Comparison of ENCODE assay signal across 16 cellular contexts in the genomic region with DNA sequence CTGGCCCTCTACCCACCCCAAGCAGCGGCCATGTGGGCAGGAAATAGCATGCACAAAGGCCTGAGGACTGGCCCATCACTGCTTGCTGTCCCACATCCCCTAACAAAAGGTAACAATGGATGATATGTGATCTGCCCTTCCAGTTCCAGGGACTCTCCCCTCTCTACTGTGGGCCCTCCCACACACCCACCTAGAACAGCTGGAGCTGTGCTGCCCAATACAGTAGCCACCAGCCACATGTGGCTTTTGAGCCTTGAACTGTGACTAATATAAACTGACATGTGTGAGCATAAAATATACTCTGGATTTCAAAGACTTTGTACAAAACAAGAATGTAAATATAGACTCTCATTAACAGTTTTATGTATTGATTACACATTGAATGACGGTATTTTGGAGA.
"Had no signal": no experiment of that assay in that cellular context is flagged by ENCODE, and none has a peak within 500 bp of the region (broad histone marks: within the 10 kb centered on the region; RNA-seq: fewer than 3 reads in every experiment).

No MANE protein-coding gene starts in this region.

- DNase-seq: activated CD4-positive, alpha-beta T cell treated with anti-CD3 and anti-CD28 coated beads, Interleukin-2, amount 50 U/mL, for 1 hour; activated gamma-delta T cell; activated naive CD4-positive, alpha-beta T cell treated with anti-CD3 and anti-CD28 coated beads, Interleukin-2, amount 50 U/mL, for 16 hours; dermis blood vessel endothelial cell; effector CD8-positive, alpha-beta T cell; glutamatergic neuron; hippocampal formation; kidney glomerular epithelial cell; left ventricle myocardium inferior; naive thymus-derived CD4-positive, alpha-beta T cell; stimulated activated CD4-positive, alpha-beta T cell treated with anti-CD3 and anti-CD28 coated beads, Interleukin-4, amount 100 ng/mL, for 1 hour; stomach had no signal

- FAIRE-seq: frontal cortex had no signal

- H3K27ac Mint-ChIP-seq: naive thymus-derived CD4-positive, alpha-beta T cell had no signal

- H3K9me3 Mint-ChIP-seq: naive thymus-derived CD4-positive, alpha-beta T cell had no signal

- H3K4me1 Mint-ChIP-seq: naive thymus-derived CD4-positive, alpha-beta T cell had no signal

- H3K36me3 Mint-ChIP-seq: brain; naive thymus-derived CD4-positive, alpha-beta T cell had no signal

- ATAC-seq: activated CD4-positive, CD25-positive, alpha-beta regulatory T cell treated with anti-CD3 and anti-CD28 coated beads, Interleukin-2, amount 50 U/mL, for 24 hours; esophagus mucosa; naive thymus-derived CD4-positive, alpha-beta T cell had no signal

- H3K4me3 Mint-ChIP-seq: brain; naive thymus-derived CD4-positive, alpha-beta T cell had no signal
